In the genomic region with DNA sequence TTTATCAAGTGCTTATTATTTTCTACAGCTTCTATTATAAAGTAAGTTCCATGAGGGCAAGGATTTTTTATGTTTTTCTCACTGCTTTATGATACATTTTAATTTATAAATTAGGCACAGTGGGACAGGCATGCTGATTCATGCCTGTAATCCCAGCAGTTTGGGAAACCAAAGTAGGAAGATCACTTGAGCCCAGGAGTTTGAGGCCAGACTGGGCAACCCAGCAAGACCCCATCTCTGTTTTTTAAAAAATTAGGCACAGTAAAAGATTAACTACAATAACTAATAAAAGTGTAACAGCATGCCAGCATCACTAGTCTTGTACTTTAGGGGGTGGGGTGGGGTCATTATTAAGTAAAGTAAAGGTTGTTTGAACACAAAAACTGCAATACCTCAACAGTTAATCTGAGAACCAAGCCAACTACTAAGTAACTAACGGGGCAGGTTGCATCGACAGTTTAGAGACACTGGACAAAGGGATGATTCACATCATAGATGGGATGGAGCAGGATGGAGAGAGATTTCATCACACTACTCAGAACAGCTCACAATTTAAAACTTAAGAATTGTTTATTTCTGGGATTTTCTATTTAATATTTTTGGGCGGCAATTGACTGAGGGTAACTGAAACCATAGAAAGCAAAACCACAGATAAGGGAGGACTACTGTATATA, we compare ENCODE assay signal across 19 cellular contexts.
DNase-seq lines count a peak whose midpoint lies in the region; TF ChIP-seq lines count a peak whose summit lies in the region.
"Had no signal": no experiment of that assay in that cellular context is flagged by ENCODE, and none has a peak within 500 bp of the region (broad histone marks: within the 10 kb centered on the region; RNA-seq: fewer than 3 reads in every experiment).

No MANE protein-coding gene starts in this region.

- H3K27ac ChIP-seq in fibroblast of lung (ENCODE audit: insufficient read depth, low read length) (no peak overlapping the region), osteoblast (ENCODE audit: low read depth, low read length) (peak overlapping the region; percentile 34), colonic mucosa (no peak overlapping the region)
- H3K27ac ChIP-seq: SJSA1 had no signal

- H3K36me3 ChIP-seq in adipocyte (ENCODE audit: control insufficient read depth, insufficient read depth, low read length, severe bottlenecking) (no peaks in the 10 kb centered on the region), fibroblast of lung (ENCODE audit: control insufficient read depth, insufficient read depth, low read length) (no peaks in the 10 kb centered on the region), osteoblast (ENCODE audit: insufficient read depth, low read length) (peaks cover 4% of the 10 kb centered on the region), colonic mucosa (no peaks in the 10 kb centered on the region)
- H3K36me3 ChIP-seq: SJSA1 had no signal

- DNase-seq in GM03348 (ENCODE audit: low spot score): peak; percentile 54
- peak; percentile 36 for DNase-seq in adipocyte (ENCODE audit: low read depth)
- peak; percentile 44 to 75 for DNase-seq in fibroblast of lung (ENCODE audit: low read depth in 2 of 2)
- no peak for DNase-seq in osteoblast (ENCODE audit: insufficient read length, low spot score, missing footprints)
- no peak for DNase-seq in epidermal melanocyte (ENCODE audit: insufficient read length, low spot score)
- DNase-seq in colonic mucosa: no peak
- DNase-seq in NCI-H748 (lab: John Stamatoyannopoulos, UW; ENCODE audit: unreplicated experiment): no peak
- DNase-seq: activated CD4-positive, CD25-positive, alpha-beta regulatory T cell; activated CD8-positive, alpha-beta T cell treated with anti-CD3 and anti-CD28 coated beads for 36 hours; activated naive CD4-positive, alpha-beta T cell treated with Interleukin-2 at 50 U/mL for 16 hours; activated T-cell treated with anti-CD3 and anti-CD28 coated beads, Interleukin-2, amount 50 U/mL, for 1 hour; anterior cingulate cortex; endodermal cell; left ventricle myocardium superior; NCI-H1436; NCI-H2171; NCI-H82; T-helper 2 cell had no signal

- H2AFZ ChIP-seq in fibroblast of lung (ENCODE audit: low read length) (no peak overlapping the region), osteoblast (ENCODE audit: low read length) (no peak overlapping the region)

- peaks cover 3% of the 10 kb centered on the region for H3K4me1 ChIP-seq in adipocyte (ENCODE audit: control insufficient read depth, insufficient read depth, low read length)
- no peaks in the 10 kb centered on the region for H3K4me1 ChIP-seq in fibroblast of lung (ENCODE audit: control insufficient read depth, extremely low read depth, insufficient read depth, low read length)
- H3K4me1 ChIP-seq in osteoblast (ENCODE audit: insufficient read depth, low read length): peaks cover 8% of the 10 kb centered on the region
- H3K4me1 ChIP-seq in colonic mucosa: no peaks in the 10 kb centered on the region

- H3K9ac ChIP-seq in adipocyte (ENCODE audit: low read length) (no peak overlapping the region), fibroblast of lung (ENCODE audit: insufficient read depth, low read length) (no peak overlapping the region), colonic mucosa (ENCODE audit: low read depth in 2 of 2, low read length in 2 of 2) (no peak overlapping the region)

- no peaks in the 10 kb centered on the region for H3K79me2 ChIP-seq in fibroblast of lung (ENCODE audit: control insufficient read depth, insufficient read depth, low read length)
- H3K79me2 ChIP-seq in osteoblast (ENCODE audit: insufficient read depth, low read length): peaks cover 61% of the 10 kb centered on the region

- no peak overlapping the region for H3K4me3 ChIP-seq in adipocyte (ENCODE audit: low read length)
- no peak overlapping the region for H3K4me3 ChIP-seq in fibroblast of lung (replicated peaks in 1 of 4; ENCODE audit: control extremely low read depth in 1 of 4, insufficient read depth in 1 of 4, low read depth in 3 of 4, low read length in 4 of 4)
- no peak overlapping the region for H3K4me3 ChIP-seq in osteoblast (ENCODE audit: insufficient read depth, low read length)
- no peak overlapping the region for H3K4me3 ChIP-seq in colonic mucosa
- H3K4me3 ChIP-seq: SJSA1 had no signal

- no peaks in the 10 kb centered on the region for H4K20me1 ChIP-seq in fibroblast of lung (ENCODE audit: control insufficient read depth, extremely low read depth, insufficient read depth, low read length)
- no peaks in the 10 kb centered on the region for H4K20me1 ChIP-seq in osteoblast (ENCODE audit: insufficient read depth, low read length)

- H3K4me2 ChIP-seq in fibroblast of lung (ENCODE audit: extremely low read depth, insufficient read depth, low read length) (no peak overlapping the region), osteoblast (ENCODE audit: insufficient read depth, low read length) (no peak overlapping the region)

- intact Hi-C loops in colonic mucosa (cut with DNase I): no loop called here

- H3K27me3 ChIP-seq in adipocyte (replicated peaks; ENCODE audit: control insufficient read depth, insufficient read depth, low read length) (no peaks in the 10 kb centered on the region), fibroblast of lung (ENCODE audit: control insufficient read depth, insufficient read depth, low read length) (no peaks in the 10 kb centered on the region), osteoblast (ENCODE audit: insufficient read depth, low read length) (no peaks in the 10 kb centered on the region), colonic mucosa (no peaks in the 10 kb centered on the region)
- H3K27me3 ChIP-seq: SJSA1 had no signal

- TF ChIP-seq CTCF in fibroblast of lung (conservative IDR thresholded peaks at IDR 0.05 in 1 of 2, IDR thresholded peaks at IDR 0.05 in 1 of 2; ENCODE audit: low read depth in 1 of 2, low read length in 2 of 2) (no peak), osteoblast (IDR thresholded peaks at IDR 0.05; ENCODE audit: extremely low read depth, low read depth, low read length) (no peak), colonic mucosa (IDR thresholded peaks at IDR 0.05) (no peak)

- H3K9me3 ChIP-seq in adipocyte (ENCODE audit: control insufficient read depth, low read length): no peaks in the 10 kb centered on the region
- H3K9me3 ChIP-seq in fibroblast of lung (ENCODE audit: control insufficient read depth, insufficient read depth, low read depth, low read length): no peaks in the 10 kb centered on the region
- H3K9me3 ChIP-seq in osteoblast (ENCODE audit: low read depth, low read length): no peaks in the 10 kb centered on the region
- H3K9me3 ChIP-seq in colonic mucosa: no peaks in the 10 kb centered on the region
- H3K9me3 ChIP-seq: SJSA1 had no signal

Comparison
In these comparisons a context has a peak if more than half of its experiments do, and no peak if none do; other contexts are left out.
1. DNase-seq: peak in GM03348 (single experiment), adipocyte (single experiment) and fibroblast of lung (2 of 2); none in osteoblast (single experiment), epidermal melanocyte (single experiment), colonic mucosa (single experiment) and NCI-H748 (single experiment).